Comparison of ENCODE assay signal across 27 cellular contexts in genomic region chr7:138185132-138185908, GRCh38.
"Had no signal": no experiment of that assay in that cellular context is flagged by ENCODE, and none has a peak within 500 bp of the region (broad histone marks: within the 10 kb centered on the region; RNA-seq: fewer than 3 reads in every experiment).

No MANE protein-coding gene starts in this region.

- H3K4me1 Mint-ChIP-seq: endodermal cell; stimulated activated naive B cell treated with anti-CD40 and anti-IgM and Interleukin-4, amounts not matched to agents 10 μg/mL and 1 μg/mL and 100 μg/mL, for 72 hours; stimulated activated naive CD8-positive, alpha-beta T cell treated with anti-CD3 and anti-CD28 coated beads, Interleukin-15, amount 100 ng/mL, for 72 hours had no signal

- H3K27me3 ChIP-seq: foreskin keratinocyte, hepatocyte, pancreas, spleen, testis, tibial nerve, upper lobe of right lung, vagina had no signal

- H3K36me3 ChIP-seq: pancreas, spleen, tibial nerve, upper lobe of right lung, vagina had no signal

- H3K27me3 Mint-ChIP-seq: progenitor cell of endocrine pancreas had no signal

- H3K4me3 Mint-ChIP-seq: endodermal cell; naive thymus-derived CD4-positive, alpha-beta T cell; nephron progenitor cell; stimulated activated naive B cell treated with anti-CD40 and anti-IgM and Interleukin-4, amounts not matched to agents 10 μg/mL and 1 μg/mL and 100 μg/mL, for 72 hours; stimulated activated naive CD8-positive, alpha-beta T cell treated with anti-CD3 and anti-CD28 coated beads, Interleukin-15, amount 100 ng/mL, for 72 hours had no signal

- H3K27ac ChIP-seq: coronary artery, foreskin keratinocyte, hepatocyte, pancreas, spleen, testis, upper lobe of right lung, vagina had no signal

- H3K36me3 Mint-ChIP-seq: naive thymus-derived CD4-positive, alpha-beta T cell; stimulated activated naive B cell treated with anti-CD40 and anti-IgM and Interleukin-4, amounts not matched to agents 10 μg/mL and 1 μg/mL and 100 μg/mL, for 72 hours had no signal

- H3K4me1 ChIP-seq: foreskin keratinocyte, pancreas, spleen, testis, upper lobe of right lung, vagina had no signal

- ATAC-seq: foreskin keratinocyte; left colon; left ventricle myocardium superior; naive thymus-derived CD4-positive, alpha-beta T cell; pancreas; right cardiac atrium; stimulated activated naive B cell treated with anti-CD40 and anti-IgM and Interleukin-4, amounts not matched to agents 10 μg/mL and 1 μg/mL and 100 μg/mL, for 72 hours; stimulated activated naive CD8-positive, alpha-beta T cell treated with anti-CD3 and anti-CD28 coated beads, Interleukin-15, amount 100 ng/mL, for 72 hours; upper lobe of right lung had no signal

- H3K4me3 ChIP-seq: coronary artery, hepatocyte, lung, pancreas, spleen, testis, tibial nerve, upper lobe of right lung, vagina had no signal

- H3K9me3 ChIP-seq: pancreas, testis, vagina had no signal

- H3K27ac Mint-ChIP-seq: endodermal cell; naive thymus-derived CD4-positive, alpha-beta T cell; nephron progenitor cell; progenitor cell of endocrine pancreas; stimulated activated naive B cell treated with anti-CD40 and anti-IgM and Interleukin-4, amounts not matched to agents 10 μg/mL and 1 μg/mL and 100 μg/mL, for 72 hours; stimulated activated naive CD8-positive, alpha-beta T cell treated with anti-CD3 and anti-CD28 coated beads, Interleukin-15, amount 100 ng/mL, for 72 hours had no signal

- DNase-seq: effector CD4-positive, alpha-beta T cell; endodermal cell; erythroblast; foreskin keratinocyte; head of caudate nucleus; kidney; left colon; left ventricle myocardium superior; naive thymus-derived CD4-positive, alpha-beta T cell; nephron progenitor cell; nucleus accumbens; pancreas; right cardiac atrium; spleen; stimulated activated CD4-positive, alpha-beta T cell treated with anti-CD3 and anti-CD28 coated beads, Interleukin-15, amount 100 ng/mL, for 24 hours; stimulated activated CD4-positive, alpha-beta T cell treated with anti-CD3 and anti-CD28 coated beads, Interleukin-1b, Interleukin-23, amount 100 ng/mL, for 48 hours; stimulated activated CD4-positive, alpha-beta T cell treated with anti-CD3 and anti-CD28 coated beads, Interleukin-4, amount 100 ng/mL, for 4 hours; stimulated activated naive B cell treated with anti-CD40 and anti-IgM and Interleukin-4, amounts not matched to agents 10 μg/mL and 1 μg/mL and 100 μg/mL, for 72 hours; stimulated activated naive CD8-positive, alpha-beta T cell treated with anti-CD3 and anti-CD28 coated beads, Interleukin-15, amount 100 ng/mL, for 72 hours; testis; upper lobe of right lung had no signal
